20 cellular contexts compared by ENCODE assay signal in the genomic region with DNA sequence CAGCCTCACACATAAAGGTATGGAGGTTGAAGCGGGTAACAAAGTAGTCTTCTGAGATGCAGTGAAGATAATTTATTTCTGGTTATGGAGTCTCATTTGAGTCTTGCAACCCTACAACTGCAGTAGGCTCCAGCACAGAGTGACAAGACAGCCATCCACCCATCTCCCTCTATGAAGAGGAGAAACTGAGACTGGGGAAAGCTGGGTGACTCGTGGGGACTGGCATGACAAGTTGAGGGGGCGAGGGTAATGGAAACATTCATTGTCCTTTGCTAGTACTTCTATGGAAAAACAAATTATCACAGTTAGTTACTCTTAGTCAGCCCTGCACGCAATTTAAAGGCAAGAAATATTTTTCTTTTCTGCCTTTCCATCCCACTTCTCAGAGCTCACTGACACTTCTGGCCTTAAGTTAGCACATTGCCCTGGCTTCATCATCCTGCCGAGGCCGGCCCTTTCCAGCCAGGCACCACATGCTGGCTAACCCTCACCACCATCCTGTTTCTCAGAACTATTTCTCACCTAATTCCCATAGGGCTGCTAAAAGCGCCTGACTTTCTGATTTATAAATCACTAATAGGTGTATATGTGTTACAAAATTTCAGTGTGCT.
DNase-seq lines count a peak whose midpoint lies in the region; TF ChIP-seq lines count a peak whose summit lies in the region.
"Had no signal": no experiment of that assay in that cellular context is flagged by ENCODE, and none has a peak within 500 bp of the region (broad histone marks: within the 10 kb centered on the region; RNA-seq: fewer than 3 reads in every experiment).

No MANE protein-coding gene starts in this region.

- H3K4me1 ChIP-seq in osteoblast (ENCODE audit: insufficient read depth, low read length) (peaks cover 14% of the 10 kb centered on the region), SJCRH30 (no peaks in the 10 kb centered on the region)
- H3K4me1 ChIP-seq: gastrocnemius medialis, vagina had no signal

- DNase-seq in activated T-cell treated with anti-CD3 and anti-CD28 coated beads for 24 hours (ENCODE audit: low read depth) (peak; percentile 45), activated T-cell treated with anti-CD3 and anti-CD28 coated beads for 4 hours (no peak), osteoblast (ENCODE audit: insufficient read length, low spot score, missing footprints) (no peak), cerebellum (ENCODE audit: low spot score) (no peak), SJCRH30 (no peak), C1 segment of cervical spinal cord (lab: John Stamatoyannopoulos, UW) (no peak)
- DNase-seq in activated T-helper 1 cell treated with anti-CD3 and anti-CD28 coated beads, Interleukin-12 subunit alpha, Interleukin-12 subunit beta, Interleukin-2, Interleukin-4 antibody, amounts not matched to agents 30 ng/mL and 10 ng/mL and 1 ng/mL, durations not matched to agents 14 hours and 24 hours and 36 hours (ENCODE audit: low spot score): no peak
- DNase-seq in stimulated activated CD8-positive, alpha-beta memory T cell treated with anti-CD3 and anti-CD28 coated beads, Interleukin-12 subunit alpha, Interleukin-12 subunit beta, amount 100 ng/mL, for 24 hours (ENCODE audit: extremely low read depth): peak; percentile 27
- DNase-seq: activated naive CD8-positive, alpha-beta T cell treated with anti-CD3 and anti-CD28 coated beads, Interleukin-2, amount 10 ng/mL, durations not matched to agents 7 days and 5 days; CD4-positive, alpha-beta memory T cell; DMS79 treated with DMSO at 0.1 percent for 48 hours; erythroblast; gastrocnemius medialis; H9; KG1; NCI-H1105 treated with DMSO at 0.1 percent for 48 hours; occipital lobe; right cardiac atrium; T-helper 9 cell had no signal

- H3K27ac Mint-ChIP-seq in activated T-helper 1 cell treated with anti-CD3 and anti-CD28 coated beads, Interleukin-12 subunit alpha, Interleukin-12 subunit beta, Interleukin-2, Interleukin-4 antibody, amounts not matched to agents 30 ng/mL and 10 ng/mL and 1 ng/mL, durations not matched to agents 14 hours and 24 hours and 36 hours: peak overlapping the region; percentile 89
- H3K27ac Mint-ChIP-seq: activated naive CD8-positive, alpha-beta T cell treated with anti-CD3 and anti-CD28 coated beads, Interleukin-2, amount 10 ng/mL, durations not matched to agents 7 days and 5 days; CD4-positive, alpha-beta memory T cell; H9 had no signal

- intact Hi-C loops in activated T-helper 1 cell treated with anti-CD3 and anti-CD28 coated beads, Interleukin-12 subunit alpha, Interleukin-12 subunit beta, Interleukin-2, Interleukin-4 antibody, amounts not matched to agents 30 ng/mL and 10 ng/mL and 1 ng/mL, durations not matched to agents 14 hours and 24 hours and 36 hours (cut with micrococcal nuclease): loop anchor here (1.0 to 5.0 kb wide), 3 partner anchors 43 to 641 kb away; a partner anchor contains a TSS

- H3K4me1 Mint-ChIP-seq in activated T-helper 1 cell treated with anti-CD3 and anti-CD28 coated beads, Interleukin-12 subunit alpha, Interleukin-12 subunit beta, Interleukin-2, Interleukin-4 antibody, amounts not matched to agents 30 ng/mL and 10 ng/mL and 1 ng/mL, durations not matched to agents 14 hours and 24 hours and 36 hours (ENCODE audit: low read depth): peaks cover 44% of the 10 kb centered on the region
- H3K4me1 Mint-ChIP-seq: H9 had no signal

- H2AFZ ChIP-seq in osteoblast (ENCODE audit: low read length): peak overlapping the region; percentile 54

- H3K27me3 ChIP-seq in osteoblast (ENCODE audit: insufficient read depth, low read length) (no peaks in the 10 kb centered on the region), SJCRH30 (no peaks in the 10 kb centered on the region)
- H3K27me3 ChIP-seq: gastrocnemius medialis, vagina had no signal

- peak overlapping the region; percentile 37 for H3K4me3 Mint-ChIP-seq in activated T-helper 1 cell treated with anti-CD3 and anti-CD28 coated beads, Interleukin-12 subunit alpha, Interleukin-12 subunit beta, Interleukin-2, Interleukin-4 antibody, amounts not matched to agents 30 ng/mL and 10 ng/mL and 1 ng/mL, durations not matched to agents 14 hours and 24 hours and 36 hours
- H3K4me3 Mint-ChIP-seq: activated naive CD8-positive, alpha-beta T cell treated with anti-CD3 and anti-CD28 coated beads, Interleukin-2, amount 10 ng/mL, durations not matched to agents 7 days and 5 days; CD4-positive, alpha-beta memory T cell; H9 had no signal

- H3K4me3 ChIP-seq in osteoblast (ENCODE audit: insufficient read depth, low read length) (no peak overlapping the region), SJCRH30 (no peak overlapping the region)
- H3K4me3 ChIP-seq: gastrocnemius medialis, vagina had no signal

- no peak for TF ChIP-seq CTCF in osteoblast (IDR thresholded peaks at IDR 0.05; ENCODE audit: extremely low read depth, low read depth, low read length)

- H3K9me3 ChIP-seq in osteoblast (ENCODE audit: low read depth, low read length): no peaks in the 10 kb centered on the region
- H3K9me3 ChIP-seq in SJCRH30 (replicated peaks): no peaks in the 10 kb centered on the region
- H3K9me3 ChIP-seq: gastrocnemius medialis, vagina had no signal

- H3K36me3 Mint-ChIP-seq in activated T-helper 1 cell treated with anti-CD3 and anti-CD28 coated beads, Interleukin-12 subunit alpha, Interleukin-12 subunit beta, Interleukin-2, Interleukin-4 antibody, amounts not matched to agents 30 ng/mL and 10 ng/mL and 1 ng/mL, durations not matched to agents 14 hours and 24 hours and 36 hours (ENCODE audit: low read depth): peaks cover 3% of the 10 kb centered on the region
- H3K36me3 Mint-ChIP-seq: activated naive CD8-positive, alpha-beta T cell treated with anti-CD3 and anti-CD28 coated beads, Interleukin-2, amount 10 ng/mL, durations not matched to agents 7 days and 5 days; CD4-positive, alpha-beta memory T cell had no signal

- no peak overlapping the region for H3K4me2 ChIP-seq in osteoblast (ENCODE audit: insufficient read depth, low read length)

- no peaks in the 10 kb centered on the region for H3K79me2 ChIP-seq in osteoblast (ENCODE audit: insufficient read depth, low read length)

- H3K27ac ChIP-seq in osteoblast (ENCODE audit: low read depth, low read length) (peak overlapping the region; percentile 16), SJCRH30 (no peak overlapping the region)
- H3K27ac ChIP-seq: gastrocnemius medialis, vagina had no signal

- H4K20me1 ChIP-seq in osteoblast (ENCODE audit: insufficient read depth, low read length): no peaks in the 10 kb centered on the region

- H3K27me3 Mint-ChIP-seq in activated T-helper 1 cell treated with anti-CD3 and anti-CD28 coated beads, Interleukin-12 subunit alpha, Interleukin-12 subunit beta, Interleukin-2, Interleukin-4 antibody, amounts not matched to agents 30 ng/mL and 10 ng/mL and 1 ng/mL, durations not matched to agents 14 hours and 24 hours and 36 hours (ENCODE audit: insufficient read depth): no peaks in the 10 kb centered on the region
- H3K27me3 Mint-ChIP-seq: activated naive CD8-positive, alpha-beta T cell treated with anti-CD3 and anti-CD28 coated beads, Interleukin-2, amount 10 ng/mL, durations not matched to agents 7 days and 5 days had no signal

- no peaks in the 10 kb centered on the region for H3K9me3 Mint-ChIP-seq in activated T-helper 1 cell treated with anti-CD3 and anti-CD28 coated beads, Interleukin-12 subunit alpha, Interleukin-12 subunit beta, Interleukin-2, Interleukin-4 antibody, amounts not matched to agents 30 ng/mL and 10 ng/mL and 1 ng/mL, durations not matched to agents 14 hours and 24 hours and 36 hours
- H3K9me3 Mint-ChIP-seq: activated naive CD8-positive, alpha-beta T cell treated with anti-CD3 and anti-CD28 coated beads, Interleukin-2, amount 10 ng/mL, durations not matched to agents 7 days and 5 days; H9 had no signal

- H3K36me3 ChIP-seq in osteoblast (ENCODE audit: insufficient read depth, low read length) (no peaks in the 10 kb centered on the region), SJCRH30 (no peaks in the 10 kb centered on the region)
- H3K36me3 ChIP-seq: gastrocnemius medialis, vagina had no signal

Comparison
In these comparisons a context has a peak if more than half of its experiments do, and no peak if none do; other contexts are left out.
1. DNase-seq: peak in activated T-cell treated with anti-CD3 and anti-CD28 coated beads for 24 hours (single experiment) and stimulated activated CD8-positive, alpha-beta memory T cell treated with anti-CD3 and anti-CD28 coated beads, Interleukin-12 subunit alpha, Interleukin-12 subunit beta, amount 100 ng/mL, for 24 hours (single experiment); none in activated T-cell treated with anti-CD3 and anti-CD28 coated beads for 4 hours (single experiment), activated T-helper 1 cell treated with anti-CD3 and anti-CD28 coated beads, Interleukin-12 subunit alpha, Interleukin-12 subunit beta, Interleukin-2, Interleukin-4 antibody, amounts not matched to agents 30 ng/mL and 10 ng/mL and 1 ng/mL, durations not matched to agents 14 hours and 24 hours and 36 hours (single experiment), osteoblast (single experiment), cerebellum (single experiment), SJCRH30 (0 of 2) and C1 segment of cervical spinal cord (0 of 14).